1 cellular context compared by ENCODE assay signal in genomic region chr5:55463613-55464012, GRCh38.
TF ChIP-seq lines count a peak whose summit lies in the region.

No MANE protein-coding gene starts in this region.

TF ChIP-seq in HEK293, 187 proteins besides CTCF, POLR2A, EP300 and RAD21 (continued from another document and continues in another):
- TF ChIP-seq ZNF701 (tag by site-specific recombination; IDR thresholded peaks at IDR 0.05): no peak
- TF ChIP-seq ZNF747 (tag by site-specific recombination; IDR thresholded peaks at IDR 0.05): no peak
- TF ChIP-seq SP7 (tag by site-specific recombination; IDR thresholded peaks at IDR 0.05): no peak
- TF ChIP-seq ZNF639 (tag by site-specific recombination; IDR thresholded peaks at IDR 0.05): peak; percentile 78
- TF ChIP-seq ZNF19 (tag by site-specific recombination; IDR thresholded peaks at IDR 0.05; ENCODE audit: low read depth): peak; percentile 93; the same call in 1 of the 2 replicates
- TF ChIP-seq ZNF341 (tag by site-specific recombination; IDR thresholded peaks at IDR 0.05; ENCODE audit: low read depth): peak; percentile 32; the same call in 1 of the 2 replicates
- TF ChIP-seq GLI2 (tag by site-specific recombination; IDR thresholded peaks at IDR 0.05; ENCODE audit: borderline replicate concordance, low read depth): peak; percentile 41; the same call in 1 of the 2 replicates
- TF ChIP-seq ZNF391 (tag by site-specific recombination; IDR thresholded peaks at IDR 0.05; ENCODE audit: borderline replicate concordance, low read depth): no peak
- TF ChIP-seq ZNF10 (tag by site-specific recombination; IDR thresholded peaks at IDR 0.05): no peak
- no peak for TF ChIP-seq PBX3 (CRISPR knock-in tag; IDR thresholded peaks at IDR 0.05)
- no peak for TF ChIP-seq ZSCAN16 (tag by site-specific recombination; IDR thresholded peaks at IDR 0.05)
- no peak for TF ChIP-seq ZNF768 (tag by site-specific recombination; IDR thresholded peaks at IDR 0.05)
- no peak for TF ChIP-seq ZNF548 (tag by site-specific recombination; IDR thresholded peaks at IDR 0.05)
- no peak for TF ChIP-seq ZNF585B (tag by site-specific recombination; IDR thresholded peaks at IDR 0.05)
- no peak for TF ChIP-seq ZNF76 (tag by site-specific recombination; IDR thresholded peaks at IDR 0.05; ENCODE audit: borderline replicate concordance, low read depth)
- TF ChIP-seq ZSCAN4 (tag by site-specific recombination; IDR thresholded peaks at IDR 0.05): no peak
- no peak for TF ChIP-seq ZNF792 (tag by site-specific recombination; IDR thresholded peaks at IDR 0.05)
- TF ChIP-seq ZNF791 (tag by site-specific recombination; IDR thresholded peaks at IDR 0.05): peak; percentile 74
- peak; percentile 94 for TF ChIP-seq ZNF266 (tag by site-specific recombination; IDR thresholded peaks at IDR 0.05; ENCODE audit: low read depth)
- TF ChIP-seq ZFP69B (tag by site-specific recombination; IDR thresholded peaks at IDR 0.05): no peak
- peak; percentile 48; the same call in 1 of the 2 replicates for TF ChIP-seq MYNN (tag by site-specific recombination; IDR thresholded peaks at IDR 0.05; ENCODE audit: borderline replicate concordance)
- 0 out of 2 replicates have a peak, but pooled peaks have one; percentile 30 for TF ChIP-seq GFI1B (tag by site-specific recombination; IDR thresholded peaks at IDR 0.05)
- no peak for TF ChIP-seq ZNF549 (tag by site-specific recombination; IDR thresholded peaks at IDR 0.05)
- TF ChIP-seq SCRT1 (tag by site-specific recombination; IDR thresholded peaks at IDR 0.05; ENCODE audit: borderline replicate concordance): no peak
- TF ChIP-seq ZNF221 (tag by site-specific recombination; IDR thresholded peaks at IDR 0.05; ENCODE audit: borderline replicate concordance): no peak; the same call in 1 of the 2 replicates
- no peak for TF ChIP-seq SCRT2 (tag by site-specific recombination; IDR thresholded peaks at IDR 0.05)
- TF ChIP-seq ZBTB48 (tag by site-specific recombination; IDR thresholded peaks at IDR 0.05): no peak
- peak; percentile 89 for TF ChIP-seq REST (tag by site-specific recombination; IDR thresholded peaks at IDR 0.05)
- TF ChIP-seq ZSCAN18 (tag by site-specific recombination; IDR thresholded peaks at IDR 0.05): no peak
- peak; percentile 88 for TF ChIP-seq ZNF623 (tag by site-specific recombination; IDR thresholded peaks at IDR 0.05)
- no peak for TF ChIP-seq ZNF658 (tag by site-specific recombination; IDR thresholded peaks at IDR 0.05)
- no peak for TF ChIP-seq ZNF169 (tag by site-specific recombination; IDR thresholded peaks at IDR 0.05)
- TF ChIP-seq ZNF148 (tag by site-specific recombination; IDR thresholded peaks at IDR 0.05; ENCODE audit: borderline replicate concordance): no peak
- no peak for TF ChIP-seq ZNF174 (tag by site-specific recombination; IDR thresholded peaks at IDR 0.05)
- peak; percentile 100 for TF ChIP-seq ZNF555 (tag by site-specific recombination; conservative IDR thresholded peaks at IDR 0.05)
- TF ChIP-seq ZNF24 (tag by site-specific recombination; IDR thresholded peaks at IDR 0.05): peak; percentile 62; the same call in 1 of the 2 replicates
- TF ChIP-seq ZNF404 (tag by site-specific recombination; IDR thresholded peaks at IDR 0.05): peak; percentile 82; the same call in 1 of the 2 replicates
- TF ChIP-seq ZNF518A (tag by site-specific recombination; conservative IDR thresholded peaks at IDR 0.05; ENCODE audit: low read depth): peak; percentile 97
- no peak; the same call in 1 of the 2 replicates for TF ChIP-seq ZSCAN23 (tag by site-specific recombination; IDR thresholded peaks at IDR 0.05)
- peak; percentile 100 for TF ChIP-seq ZNF426 (tag by site-specific recombination; IDR thresholded peaks at IDR 0.05)
- no peak for TF ChIP-seq HOXD13 (CRISPR knock-in tag; IDR thresholded peaks at IDR 0.05; ENCODE audit: borderline replicate concordance)
- TF ChIP-seq ZNF777 (tag by site-specific recombination; IDR thresholded peaks at IDR 0.05; ENCODE audit: borderline replicate concordance): no peak
- no peak for TF ChIP-seq ZNF837 (tag by site-specific recombination; IDR thresholded peaks at IDR 0.05)
- TF ChIP-seq KLF8 (tag by site-specific recombination; IDR thresholded peaks at IDR 0.05): no peak
- TF ChIP-seq BCL6B (tag by site-specific recombination; IDR thresholded peaks at IDR 0.05): no peak
- TF ChIP-seq AEBP2 (tag by site-specific recombination; IDR thresholded peaks at IDR 0.05; ENCODE audit: borderline replicate concordance): peak; percentile 94
